Comparison of ENCODE assay signal across 15 cellular contexts in the genomic region with DNA sequence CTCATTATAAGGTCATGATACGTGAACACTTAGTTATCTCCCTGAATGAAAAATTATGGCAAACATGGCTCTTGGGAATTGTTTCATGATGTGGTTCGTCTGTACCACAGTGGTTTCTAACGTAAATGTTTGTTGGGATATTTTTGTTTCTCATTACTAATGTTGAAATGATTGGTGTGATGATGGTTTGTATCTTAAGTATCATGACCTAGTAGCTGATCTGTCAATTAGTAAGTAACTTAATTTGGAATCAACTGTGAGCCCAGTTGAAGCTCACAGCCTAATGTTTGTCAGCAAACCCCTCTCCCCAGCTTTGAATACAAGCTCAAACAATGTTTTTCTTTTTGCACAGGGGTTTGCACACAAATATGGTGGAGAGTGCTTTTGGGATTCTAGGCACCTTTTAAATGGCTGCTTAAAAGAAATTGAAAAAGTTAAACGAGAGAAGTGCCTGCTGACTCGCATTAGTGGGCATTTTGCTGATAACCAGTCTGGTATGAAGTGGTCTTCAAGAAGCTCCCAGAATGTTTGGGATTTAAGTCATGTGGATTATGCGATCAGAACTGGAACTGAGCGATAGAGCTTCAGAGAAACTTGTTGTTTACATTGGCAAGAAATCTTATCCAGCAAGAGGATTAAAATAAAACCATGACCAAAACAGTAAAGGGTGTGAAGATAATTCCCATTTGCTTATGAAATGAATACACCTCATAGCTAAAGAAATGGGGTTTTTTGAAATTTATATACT.
DNase-seq lines count a peak whose midpoint lies in the region; ATAC-seq and TF ChIP-seq lines count a peak whose summit lies in the region.
"Had no signal": no experiment of that assay in that cellular context is flagged by ENCODE, and none has a peak within 500 bp of the region (broad histone marks: within the 10 kb centered on the region; RNA-seq: fewer than 3 reads in every experiment).

No MANE protein-coding gene starts in this region.

- no peak overlapping the region for H3K14ac ChIP-seq in mesenchymal stem cell (ENCODE audit: low read length in 2 of 2)

- no peak overlapping the region for H3K4me3 ChIP-seq in AG04450 (ENCODE audit: low read depth, low read length)
- no peak overlapping the region for H3K4me3 ChIP-seq in mesenchymal stem cell (ENCODE audit: insufficient read depth in 1 of 2, low read depth in 1 of 2, low read length in 2 of 2)

- POLR2A ChIA-PET in AG04450 (lab: Yijun Ruan, JAX) = interaction anchor here (0.7 kb wide), 2 partner anchors 46 to 71 kb away, joined by 3 read pairs; no protein-coding TSS in a partner anchor

- CTCF ChIA-PET in AG04450 (lab: Charles Lee) = interaction anchor here (0.5 to 5.5 kb wide), 4 partner anchors 9 to 181 kb away, joined by 3 to 68 read pairs (median 4); no protein-coding TSS in a partner anchor

- H4K91ac ChIP-seq in mesenchymal stem cell (ENCODE audit: low read length) = no peak overlapping the region

- peaks cover 21% of the 10 kb centered on the region for H3K79me1 ChIP-seq in mesenchymal stem cell (replicated peaks; ENCODE audit: low read length, poor library complexity, severe bottlenecking)

- peak overlapping the region; percentile 70 for H3K9ac ChIP-seq in mesenchymal stem cell (ENCODE audit: low read length)

- intact Hi-C loops in natural killer cell (cut with micrococcal nuclease) = no loop called here

- H3K36me3 ChIP-seq in mesenchymal stem cell (ENCODE audit: control insufficient read depth in 1 of 2, insufficient read depth in 2 of 2, low read depth in 1 of 2, low read length in 2 of 2) = no peaks in the 10 kb centered on the region
- H3K36me3 ChIP-seq: BE2C had no signal

- H2BK120ac ChIP-seq in mesenchymal stem cell (ENCODE audit: low read depth, low read length) = no peak overlapping the region

- no peak overlapping the region for H2BK15ac ChIP-seq in mesenchymal stem cell (ENCODE audit: low read depth, poor library complexity, severe bottlenecking)

- DNase-seq in AG04450 (ENCODE audit: low read depth, low spot score) (peak; percentile 48), NCI-H82 (lab: John Stamatoyannopoulos, UW) (peak; percentile 60), dermis blood vessel endothelial cell (peak; percentile 29), mesenchymal stem cell (peak; percentile 38), natural killer cell (no peak), NCI-H345 treated with DMSO at 0.1 percent for 48 hours (lab: John Stamatoyannopoulos, UW; ENCODE audit: unreplicated experiment) (no peak)
- DNase-seq: activated CD4-positive, alpha-beta T cell treated with anti-CD3 and anti-CD28 coated beads for 1 hour; activated effector memory CD4-positive, alpha-beta T cell treated with anti-CD3 and anti-CD28 coated beads, Interleukin-2, amount 50 U/mL, for 16 hours; BE2C; effector CD4-positive, alpha-beta T cell; nephron progenitor cell; SHP77 treated with DMSO at 0.1 percent for 48 hours; stimulated activated naive CD4-positive, alpha-beta T cell treated with Interleukin-2 at 50 U/mL for 16 hours had no signal

- H3K9me3 ChIP-seq in AG04450 (ENCODE audit: control insufficient read depth, insufficient read depth, low read length) = no peaks in the 10 kb centered on the region
- H3K9me3 ChIP-seq in mesenchymal stem cell (ENCODE audit: control insufficient read depth, low read length) = no peaks in the 10 kb centered on the region
- H3K9me3 ChIP-seq: BE2C had no signal

- H3K9me3 Mint-ChIP-seq in natural killer cell = peaks cover 0 to 2% of the 10 kb centered on the region in 2 donors

- H3K23ac ChIP-seq in mesenchymal stem cell (ENCODE audit: low read length in 2 of 2) = no peak overlapping the region

- ATAC-seq in HG02678 (IDR thresholded peaks at IDR 0.05; ENCODE audit: unreplicated experiment) = no peak
- ATAC-seq in natural killer cell = no peak
- ATAC-seq in GM18870 (IDR thresholded peaks at IDR 0.05; ENCODE audit: unreplicated experiment) = no peak

- H2BK5ac ChIP-seq in mesenchymal stem cell (ENCODE audit: low read depth, low read length, poor library complexity, severe bottlenecking) = no peak overlapping the region

- no peak for TF ChIP-seq CTCF in AG04450 (IDR thresholded peaks at IDR 0.05; ENCODE audit: low read depth, low read length)
- TF ChIP-seq CTCF in natural killer cell (IDR thresholded peaks at IDR 0.05) = no peak

- peak overlapping the region in 1 of 2 experiments; percentile 29 for H3K18ac ChIP-seq in mesenchymal stem cell (ENCODE audit: low read depth in 1 of 2, low read length in 2 of 2)

- H2AK5ac ChIP-seq in mesenchymal stem cell (ENCODE audit: low read length, severe bottlenecking) = peak overlapping the region; percentile 56

- no peak overlapping the region for H4K8ac ChIP-seq in mesenchymal stem cell (ENCODE audit: low read length)

- H3K27me3 ChIP-seq in AG04450 (ENCODE audit: control insufficient read depth, insufficient read depth, low read length) = no peaks in the 10 kb centered on the region
- H3K27me3 ChIP-seq in mesenchymal stem cell (ENCODE audit: control insufficient read depth in 1 of 2, insufficient read depth in 1 of 2, low read length in 2 of 2) = no peaks in the 10 kb centered on the region
- H3K27me3 ChIP-seq: BE2C had no signal

- H3K36me3 Mint-ChIP-seq in natural killer cell = no peaks in the 10 kb centered on the region

- H3K4me1 Mint-ChIP-seq in natural killer cell = peaks cover 5% of the 10 kb centered on the region in 2 donors
- H3K4me1 Mint-ChIP-seq: nephron progenitor cell had no signal

- H3K27ac ChIP-seq in AG04450 (ENCODE audit: low read depth, low read length) (no peak overlapping the region), mesenchymal stem cell (ENCODE audit: low read length, poor library complexity, severe bottlenecking) (peak overlapping the region; percentile 57)

- H3K27me3 Mint-ChIP-seq in natural killer cell (ENCODE audit: low read depth in 2 of 2) = no peaks in the 10 kb centered on the region

- no peak overlapping the region for H3K4me3 Mint-ChIP-seq in natural killer cell
- H3K4me3 Mint-ChIP-seq: nephron progenitor cell had no signal

- H3K4ac ChIP-seq in mesenchymal stem cell (ENCODE audit: low read depth in 1 of 2, low read length in 2 of 2) = no peak overlapping the region

- no peak overlapping the region for H3K27ac Mint-ChIP-seq in natural killer cell
- H3K27ac Mint-ChIP-seq: nephron progenitor cell had no signal

- 58% methylated on average over 7 of the region's 7 CpGs for WGBS in mesenchymal stem cell

- no peak overlapping the region for H2AFZ ChIP-seq in mesenchymal stem cell (ENCODE audit: low read depth, low read length)

- H2BK12ac ChIP-seq in mesenchymal stem cell (ENCODE audit: low read length in 2 of 2) = no peak overlapping the region

- H3K4me1 ChIP-seq in mesenchymal stem cell (ENCODE audit: control insufficient read depth, insufficient read depth, low read depth, low read length) = peaks cover 2% of the 10 kb centered on the region
- H3K4me1 ChIP-seq: BE2C had no signal

- H3K4me2 ChIP-seq in mesenchymal stem cell (ENCODE audit: low read length, poor library complexity, severe bottlenecking) = no peak overlapping the region

Comparison
In these comparisons a context has a peak if more than half of its experiments do, and no peak if none do; other contexts are left out.
1. DNase-seq: peak in AG04450 (single experiment), NCI-H82 (single experiment), dermis blood vessel endothelial cell (single experiment) and mesenchymal stem cell (single experiment); none in natural killer cell (single experiment) and NCI-H345 treated with DMSO at 0.1 percent for 48 hours (single experiment).